Comparison of ENCODE assay signal across 10 cellular contexts in the genomic region with DNA sequence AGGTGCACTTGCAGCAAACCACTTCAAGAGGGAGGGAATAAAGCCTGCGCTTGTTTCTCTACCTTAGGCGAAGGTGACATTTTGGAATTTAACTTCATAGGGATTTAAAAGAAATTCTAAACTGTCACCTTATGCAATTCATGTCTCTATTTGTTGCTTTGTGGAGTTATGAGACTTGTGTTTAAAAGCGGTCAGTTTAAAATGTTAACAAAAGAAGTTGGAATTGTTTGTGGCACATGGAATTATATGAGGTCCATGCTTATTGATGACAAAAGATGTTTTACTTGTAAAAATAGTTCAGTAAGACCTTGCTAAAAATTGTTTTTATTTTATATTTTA. TPM values are rescaled to one million over a fixed set of nuclear protein-coding genes. Genes with fewer than 3 reads are reported as not detected.
DNase-seq lines count a peak whose midpoint lies in the region; ATAC-seq and TF ChIP-seq lines count a peak whose summit lies in the region.
"Had no signal": no experiment of that assay in that cellular context is flagged by ENCODE, and none has a peak within 500 bp of the region (broad histone marks: within the 10 kb centered on the region; RNA-seq: fewer than 3 reads in every experiment).

No MANE protein-coding gene starts in this region.

- peak overlapping the region in 1 of 8 donors; percentile 5 for H3K27ac Mint-ChIP-seq in CD8-positive, alpha-beta memory T cell
- peak overlapping the region; percentile 91 for H3K27ac Mint-ChIP-seq in progenitor cell of endocrine pancreas
- H3K27ac Mint-ChIP-seq in CD8-positive, alpha-beta T cell: no peak overlapping the region

- no peak for TF ChIP-seq POLR2A in esophagus muscularis mucosa (IDR thresholded peaks at IDR 0.05; ENCODE audit: low read depth)

- H3K27ac ChIP-seq in CD8-positive, alpha-beta memory T cell (ENCODE audit: low read depth, low read length): no peak overlapping the region
- H3K27ac ChIP-seq in OCI-LY7 (ENCODE audit: low read depth, low read length, poor library complexity, severe bottlenecking): no peak overlapping the region
- H3K27ac ChIP-seq in esophagus muscularis mucosa (replicated peaks in 1 of 4): peak overlapping the region in 2 of 4 donors; percentile 16 to 49
- no peak overlapping the region for H3K27ac ChIP-seq in PC-9
- H3K27ac ChIP-seq in CD8-positive, alpha-beta T cell (ENCODE audit: low read depth, low read length): no peak overlapping the region
- H3K27ac ChIP-seq: tibial artery had no signal

- no peak for DNase-seq in CD8-positive, alpha-beta memory T cell
- DNase-seq in OCI-LY7 (ENCODE audit: low spot score) (no peak), esophagus muscularis mucosa (ENCODE audit: extremely low spot score) (no peak), progenitor cell of endocrine pancreas (ENCODE audit: low spot score, unreplicated experiment) (no peak), PC-9 (no peak)
- no peak for DNase-seq in CD8-positive, alpha-beta T cell
- DNase-seq: NCI-H2029, tibial artery had no signal

- H3K9me3 ChIP-seq in CD8-positive, alpha-beta memory T cell (ENCODE audit: low read length): no peaks in the 10 kb centered on the region
- no peaks in the 10 kb centered on the region for H3K9me3 ChIP-seq in OCI-LY7 (ENCODE audit: low read length)
- no peaks in the 10 kb centered on the region for H3K9me3 ChIP-seq in esophagus muscularis mucosa
- H3K9me3 ChIP-seq in PC-9 (ENCODE audit: insufficient read depth, low read depth): no peaks in the 10 kb centered on the region
- H3K9me3 ChIP-seq in CD8-positive, alpha-beta T cell (ENCODE audit: low read length): no peaks in the 10 kb centered on the region
- H3K9me3 ChIP-seq: tibial artery had no signal

- no peak for TF ChIP-seq EP300 in esophagus muscularis mucosa (IDR thresholded peaks at IDR 0.05)

- H3K4me3 Mint-ChIP-seq in CD8-positive, alpha-beta memory T cell: peak overlapping the region in 6 of 7 donors; percentile 42 to 81 (median 60)
- H3K4me3 Mint-ChIP-seq in progenitor cell of endocrine pancreas (ENCODE audit: low read depth): peak overlapping the region; percentile 75
- H3K4me3 Mint-ChIP-seq in CD8-positive, alpha-beta T cell: no peak overlapping the region

- H3K9me2 ChIP-seq in OCI-LY7 (ENCODE audit: insufficient read depth, low read length) (no peaks in the 10 kb centered on the region), PC-9 (ENCODE audit: insufficient read depth) (no peaks in the 10 kb centered on the region)

- H3K4me2 ChIP-seq in OCI-LY7 (ENCODE audit: low read length): peak overlapping the region; percentile 52
- H3K4me2 ChIP-seq in PC-9: no peak overlapping the region

- H3K27me3 Mint-ChIP-seq in CD8-positive, alpha-beta memory T cell: peaks cover 47 to 71% of the 10 kb centered on the region in 2 donors
- H3K27me3 Mint-ChIP-seq in progenitor cell of endocrine pancreas: peaks cover 48% of the 10 kb centered on the region
- peaks cover 56% of the 10 kb centered on the region for H3K27me3 Mint-ChIP-seq in CD8-positive, alpha-beta T cell (ENCODE audit: low read depth)

- intact Hi-C loops in OCI-LY7 (cut with micrococcal nuclease; ENCODE audit: unreplicated experiment): no loop called here
- intact Hi-C loops in esophagus muscularis mucosa (cut with DNase I): no loop called here
- intact Hi-C loops in PC-9 (cut with micrococcal nuclease; ENCODE audit: unreplicated experiment): no loop called here
- intact Hi-C loops in CD8-positive, alpha-beta T cell (cut with DNase I, micrococcal nuclease): no loop called here

- ATAC-seq in HG03457 (IDR thresholded peaks at IDR 0.05; ENCODE audit: unreplicated experiment): no peak
- ATAC-seq in HG03469 (IDR thresholded peaks at IDR 0.05; ENCODE audit: unreplicated experiment): no peak
- ATAC-seq in CD8-positive, alpha-beta T cell: no peak

- TF ChIP-seq CTCF in OCI-LY7 (conservative IDR thresholded peaks at IDR 0.05; ENCODE audit: low read length) (no peak), esophagus muscularis mucosa (IDR thresholded peaks at IDR 0.05) (no peak), progenitor cell of endocrine pancreas (IDR thresholded peaks at IDR 0.05; ENCODE audit: unreplicated experiment) (no peak), PC-9 (conservative IDR thresholded peaks at IDR 0.05) (no peak)
- no peak for TF ChIP-seq CTCF in CD8-positive, alpha-beta T cell (IDR thresholded peaks at IDR 0.05)

- no peaks in the 10 kb centered on the region for H3K9me3 Mint-ChIP-seq in CD8-positive, alpha-beta memory T cell
- H3K9me3 Mint-ChIP-seq in progenitor cell of endocrine pancreas (ENCODE audit: low read depth): no peaks in the 10 kb centered on the region
- no peaks in the 10 kb centered on the region for H3K9me3 Mint-ChIP-seq in CD8-positive, alpha-beta T cell

- WGBS in esophagus muscularis mucosa: 24% methylated on average over 3 of the region's 3 CpGs

- BruUV-seq in OCI-LY7 (replicated peaks; lab: Mats Ljungman, UMichigan) (no TSS peak), PC-9 (replicated peaks; lab: Mats Ljungman, UMichigan) (no TSS peak)

- H3K27me3 ChIP-seq in CD8-positive, alpha-beta memory T cell (ENCODE audit: insufficient read depth, low read length, poor library complexity, severe bottlenecking): peaks cover 37% of the 10 kb centered on the region
- H3K27me3 ChIP-seq in esophagus muscularis mucosa: peaks cover 0 to 95% (median 76%) of the 10 kb centered on the region in 4 donors
- H3K27me3 ChIP-seq in PC-9 (ENCODE audit: insufficient read depth, low read depth): no peaks in the 10 kb centered on the region
- peaks cover 26% of the 10 kb centered on the region for H3K27me3 ChIP-seq in CD8-positive, alpha-beta T cell (ENCODE audit: insufficient read depth, low read length)

- H3K36me3 ChIP-seq in CD8-positive, alpha-beta memory T cell (ENCODE audit: insufficient read depth, low read length): no peaks in the 10 kb centered on the region
- H3K36me3 ChIP-seq in OCI-LY7 (ENCODE audit: insufficient read depth, low read length) (no peaks in the 10 kb centered on the region), esophagus muscularis mucosa (no peaks in the 10 kb centered on the region), PC-9 (ENCODE audit: low read depth) (no peaks in the 10 kb centered on the region)
- no peaks in the 10 kb centered on the region for H3K36me3 ChIP-seq in CD8-positive, alpha-beta T cell (ENCODE audit: insufficient read depth, low read length)
- H3K36me3 ChIP-seq: tibial artery had no signal

- H3F3A ChIP-seq in PC-9 (ENCODE audit: insufficient read depth, low read depth): no peaks in the 10 kb centered on the region

- peaks cover 18 to 44% (median 23%) of the 10 kb centered on the region in 3 donors for H3K4me1 Mint-ChIP-seq in CD8-positive, alpha-beta memory T cell
- H3K4me1 Mint-ChIP-seq in progenitor cell of endocrine pancreas (ENCODE audit: low read depth): peaks cover 30% of the 10 kb centered on the region
- peaks cover 27% of the 10 kb centered on the region for H3K4me1 Mint-ChIP-seq in CD8-positive, alpha-beta T cell (ENCODE audit: low read depth)

- CTCF ChIA-PET in CD8-positive, alpha-beta memory T cell (lab: Charles Lee): interaction anchor here (0.7 to 1.4 kb wide), 2 partner anchors 11 to 1167 kb away, joined by 3 read pairs; no protein-coding TSS in a partner anchor
- CTCF ChIA-PET in OCI-LY7 (lab: Charles Lee; ENCODE audit: unreplicated experiment): no interaction called here
- CTCF ChIA-PET in PC-9 (lab: Charles Lee): no interaction called here
- CTCF ChIA-PET in CD8-positive, alpha-beta T cell (lab: Charles Lee): no interaction called here

- H2AFZ ChIP-seq in OCI-LY7 (ENCODE audit: low read length) (no peak overlapping the region), PC-9 (no peak overlapping the region)

- peaks cover 14% of the 10 kb centered on the region for H3K4me1 ChIP-seq in CD8-positive, alpha-beta memory T cell (ENCODE audit: insufficient read depth, low read length)
- H3K4me1 ChIP-seq in OCI-LY7 (ENCODE audit: insufficient read depth, low read length, poor library complexity, severe bottlenecking) (peaks cover 6% of the 10 kb centered on the region), esophagus muscularis mucosa (peaks cover 30 to 50% (median 43%) of the 10 kb centered on the region in 4 donors), PC-9 (replicated peaks; ENCODE audit: insufficient read depth) (peaks cover 8% of the 10 kb centered on the region)
- peaks cover 23% of the 10 kb centered on the region for H3K4me1 ChIP-seq in CD8-positive, alpha-beta T cell (ENCODE audit: insufficient read depth, low read length)

- H3K4me3 ChIP-seq in CD8-positive, alpha-beta memory T cell (ENCODE audit: low read length): no peak overlapping the region
- no peak overlapping the region for H3K4me3 ChIP-seq in OCI-LY7 (ENCODE audit: low read depth, low read length, poor library complexity, severe bottlenecking)
- H3K4me3 ChIP-seq in esophagus muscularis mucosa: peak overlapping the region; percentile 44 to 63 (median 52)
- no peak overlapping the region for H3K4me3 ChIP-seq in PC-9
- no peak overlapping the region for H3K4me3 ChIP-seq in CD8-positive, alpha-beta T cell (ENCODE audit: low read depth, low read length)

- H4K20me1 ChIP-seq in OCI-LY7 (ENCODE audit: insufficient read depth, low read length) (no peaks in the 10 kb centered on the region), PC-9 (ENCODE audit: insufficient read depth) (no peaks in the 10 kb centered on the region)

- no peaks in the 10 kb centered on the region for H3K36me3 Mint-ChIP-seq in CD8-positive, alpha-beta memory T cell
- peaks cover 16% of the 10 kb centered on the region for H3K36me3 Mint-ChIP-seq in progenitor cell of endocrine pancreas (ENCODE audit: insufficient read depth)
- H3K36me3 Mint-ChIP-seq in CD8-positive, alpha-beta T cell: no peaks in the 10 kb centered on the region

- no peaks in the 10 kb centered on the region for H3K79me2 ChIP-seq in OCI-LY7 (ENCODE audit: insufficient read depth, low read depth, low read length)
- H3K79me2 ChIP-seq in PC-9 (ENCODE audit: low read depth): peaks cover 3% of the 10 kb centered on the region; the same call in 1 of the 2 replicates

- POLR2A ChIA-PET in CD8-positive, alpha-beta memory T cell (lab: Charles Lee): no interaction called here
- POLR2A ChIA-PET in OCI-LY7 (lab: Charles Lee): interaction anchor here (0.6 to 1.1 kb wide), 3 partner anchors 10 to 60 kb away, joined by 3 to 4 read pairs (median 4); no protein-coding TSS in a partner anchor
- POLR2A ChIA-PET in PC-9 (lab: Charles Lee; ENCODE audit: unreplicated experiment): no interaction called here
- POLR2A ChIA-PET in CD8-positive, alpha-beta T cell (lab: Charles Lee): no interaction called here

RNA-seq across cellular contexts. Expression of gene NR5A2, which starts 15.8 kb away (rescaled TPM):
- not detected for total RNA-seq in CD8-positive, alpha-beta memory T cell
- not detected for polyA plus RNA-seq in CD8-positive, alpha-beta memory T cell
- total RNA-seq in OCI-LY7 (2014; rRNA removed; shearing (Covaris generic)): 1.1 and 2.3 TPM in 2 replicates
- total RNA-seq in OCI-LY7 (2022): 3.9 and 5.4 TPM in 2 replicates
- 1 to 10 TPM in 3 of 4 donors, under 1 TPM in 1; 0.83 to 4.0 (median 2.9) TPM for total RNA-seq in esophagus muscularis mucosa
- 23.2 and 29.1 TPM in 2 replicates for total RNA-seq in progenitor cell of endocrine pancreas
- 1.8 and 2.1 TPM in 2 replicates for total RNA-seq in PC-9 (2021)
- not detected for total RNA-seq in CD8-positive, alpha-beta T cell

Comparison
In these comparisons a context has a peak if more than half of its experiments do, and no peak if none do; other contexts are left out.
1. H3K4me3 ChIP-seq: peak in esophagus muscularis mucosa (4 of 4); none in CD8-positive, alpha-beta memory T cell (single experiment), OCI-LY7 (single experiment), PC-9 (single experiment) and CD8-positive, alpha-beta T cell (single experiment).